In the genomic region with DNA sequence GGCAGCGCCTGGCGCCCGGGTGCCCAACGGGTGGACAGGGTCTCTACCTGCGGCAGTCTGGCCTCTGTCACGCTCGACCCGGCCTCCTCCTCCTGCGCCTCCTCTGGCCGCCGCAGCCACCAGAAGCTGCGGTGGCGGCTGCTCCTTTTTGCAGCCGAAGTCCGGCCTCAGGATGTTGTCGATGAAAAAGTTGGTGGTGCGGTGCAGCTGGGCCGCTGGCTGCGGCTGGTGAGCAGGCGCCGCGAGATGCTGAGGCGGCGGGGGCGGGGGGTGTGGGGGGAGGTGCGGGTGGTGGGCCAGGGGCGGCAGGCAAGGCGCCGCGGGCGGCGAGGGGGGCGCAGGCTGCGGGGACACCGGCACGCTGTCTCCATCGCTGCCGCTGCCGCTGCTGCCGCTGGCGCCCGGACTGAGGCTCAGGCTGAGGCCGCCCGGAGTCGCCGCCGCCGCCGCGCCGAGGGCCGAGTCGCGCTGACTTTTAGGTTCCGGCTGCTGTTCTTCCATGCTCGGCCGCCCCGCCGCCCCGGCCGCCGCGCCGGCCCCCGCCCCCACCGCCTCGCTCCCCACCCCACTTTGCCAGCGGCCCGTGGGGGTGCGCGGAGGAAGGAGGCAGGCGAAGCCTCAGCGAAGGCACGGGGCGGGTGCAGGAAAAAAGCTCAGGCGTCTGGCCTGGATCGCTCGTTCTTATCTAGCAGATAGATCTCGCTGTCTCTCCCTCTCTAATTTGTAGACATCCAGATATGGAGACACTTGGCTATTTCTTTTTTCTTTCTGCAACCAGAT, we compare ENCODE assay signal across 8 cellular contexts. TPM values are rescaled to one million over a fixed set of nuclear protein-coding genes. Genes with fewer than 3 reads are reported as not detected.
DNase-seq lines count a peak whose midpoint lies in the region; ATAC-seq and TF ChIP-seq lines count a peak whose summit lies in the region.

No MANE protein-coding gene starts in this region.

- H3K9me3 ChIP-seq in esophagus squamous epithelium (no peaks in the 10 kb centered on the region), left lung (no peaks in the 10 kb centered on the region)

- peaks cover 30 to 75% (median 39%) of the 10 kb centered on the region in 3 donors for H3K4me1 ChIP-seq in esophagus squamous epithelium
- peaks cover 0 to 40% of the 10 kb centered on the region in 2 donors for H3K4me1 ChIP-seq in left lung

- no peak overlapping the region for H3K27ac ChIP-seq in esophagus squamous epithelium
- no peak overlapping the region for H3K27ac ChIP-seq in left lung

- TF ChIP-seq CTCF in esophagus squamous epithelium (IDR thresholded peaks at IDR 0.05) (no peak), retinal pigment epithelial cell (conservative IDR thresholded peaks at IDR 0.05; ENCODE audit: low read depth, low read length) (no peak), left lung (IDR thresholded peaks at IDR 0.05) (no peak)

- H3K4me3 ChIP-seq in esophagus squamous epithelium (peak overlapping the region; percentile 3 to 64 (median 27)), retinal pigment epithelial cell (ENCODE audit: low read length) (peak overlapping the region; percentile 10), left lung (no peak overlapping the region)

- TF ChIP-seq POLR2A in esophagus squamous epithelium (IDR thresholded peaks at IDR 0.05) (no peak), GM18505 (IDR thresholded peaks at IDR 0.05; ENCODE audit: borderline replicate concordance, extremely low read depth, insufficient read depth, insufficient read length) (no peak)

- no peaks in the 10 kb centered on the region for H3K36me3 ChIP-seq in esophagus squamous epithelium
- H3K36me3 ChIP-seq in left lung = no peaks in the 10 kb centered on the region

- WGBS in esophagus squamous epithelium, 2 donors = 1 to 2% methylated on average over 7 to 8 of the region's 79 CpGs

- peak; percentile 32 for DNase-seq in NCI-H2171 treated with DMSO at 0.1 percent for 48 hours (lab: John Stamatoyannopoulos, UW)
- DNase-seq in NCI-H2171 (lab: John Stamatoyannopoulos, UW) = no peak
- DNase-seq in NCI-H1105 treated with DMSO at 0.1 percent for 48 hours (lab: John Stamatoyannopoulos, UW) = peak; percentile 42
- no peak for DNase-seq in esophagus squamous epithelium (lab: John Stamatoyannopoulos, UW)
- no peak for DNase-seq in retinal pigment epithelial cell (ENCODE audit: low read depth)
- no peak for DNase-seq in left lung
- no peak for DNase-seq in medulla oblongata (ENCODE audit: extremely low spot score)

- ATAC-seq in left lung (no peak), GM18505 (IDR thresholded peaks at IDR 0.05; ENCODE audit: unreplicated experiment) (no peak)

- peaks cover 42 to 100% (median 69%) of the 10 kb centered on the region in 4 donors for H3K27me3 ChIP-seq in esophagus squamous epithelium
- peaks cover 97 to 100% of the 10 kb centered on the region in 2 donors for H3K27me3 ChIP-seq in left lung

- intact Hi-C loops in esophagus squamous epithelium (cut with DNase I) = no loop called here
- intact Hi-C loops in left lung (cut with DNase I) = no loop called here

RNA-seq across cellular contexts. Expression of a gene that starts 0.6 kb away (rescaled TPM):
- total RNA-seq in esophagus squamous epithelium = not detected
- not detected for total RNA-seq in left lung

Comparison
In these comparisons a context has a peak if more than half of its experiments do, and no peak if none do; other contexts are left out.
1. DNase-seq: peak in NCI-H2171 treated with DMSO at 0.1 percent for 48 hours (single experiment) and NCI-H1105 treated with DMSO at 0.1 percent for 48 hours (single experiment); none in NCI-H2171 (single experiment), esophagus squamous epithelium (single experiment), retinal pigment epithelial cell (single experiment), left lung (0 of 2) and medulla oblongata (single experiment).
2. H3K4me3 ChIP-seq: peak in esophagus squamous epithelium (4 of 4) and retinal pigment epithelial cell (single experiment); none in left lung (0 of 2).